In the genomic region with DNA sequence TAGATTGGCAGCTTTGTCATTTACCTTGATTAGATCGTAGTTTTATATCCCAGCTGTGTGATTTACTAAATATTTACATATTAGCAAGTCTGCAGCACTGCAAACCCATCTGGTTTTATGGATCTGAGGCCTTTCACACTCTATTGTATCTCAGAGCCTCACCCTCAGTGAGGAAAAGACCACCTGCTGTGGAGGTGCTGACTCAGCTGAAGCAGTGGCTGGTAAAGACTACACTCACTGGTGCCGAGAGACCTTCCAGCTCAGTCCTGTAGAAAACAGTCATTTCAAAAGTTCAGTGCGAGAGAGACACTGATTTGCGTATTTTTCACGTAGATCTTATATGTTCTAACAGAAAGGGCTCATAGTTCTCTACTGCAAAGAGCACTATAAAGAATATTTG, we compare ENCODE assay signal across 18 cellular contexts.
"Had no signal": no experiment of that assay in that cellular context is flagged by ENCODE, and none has a peak within 500 bp of the region (broad histone marks: within the 10 kb centered on the region; RNA-seq: fewer than 3 reads in every experiment).

No MANE protein-coding gene starts in this region.

- DNase-seq: activated CD4-positive, alpha-beta memory T cell treated with anti-CD3 and anti-CD28 coated beads, Interleukin-2, amount 10 ng/mL, durations not matched to agents 7 days and 5 days; activated CD8-positive, alpha-beta memory T cell treated with anti-CD3 and anti-CD28 coated beads, Interleukin-2, amount 50 U/mL, for 4 hours; activated naive CD4-positive, alpha-beta T cell treated with Interleukin-2 at 50 U/mL for 16 hours; activated naive CD8-positive, alpha-beta T cell treated with anti-CD3 and anti-CD28 coated beads, Interleukin-2, amount 50 U/mL, for 24 hours; caudate nucleus; cortex of kidney; effector memory CD4-positive, alpha-beta T cell; ovary; stimulated activated CD4-positive, alpha-beta T cell treated with anti-CD3 and anti-CD28 coated beads, Interleukin-4, amount 100 ng/mL, for 1 hour; stimulated activated CD8-positive, alpha-beta memory T cell treated with anti-CD3 and anti-CD28 coated beads, Interleukin-4, amount 100 ng/mL, for 48 hours; testis; upper lobe of right lung had no signal

- H3K36me3 ChIP-seq: ovary, upper lobe of right lung had no signal

- H3K4me3 ChIP-seq: gastroesophageal sphincter, ovary, testis, upper lobe of right lung had no signal

- H3K27ac Mint-ChIP-seq: activated CD4-positive, alpha-beta memory T cell treated with anti-CD3 and anti-CD28 coated beads, Interleukin-2, amount 10 ng/mL, durations not matched to agents 7 days and 5 days; activated naive CD8-positive, alpha-beta T cell treated with anti-CD3 and anti-CD28 coated beads, Interleukin-2, amount 50 U/mL, for 24 hours; activated T-helper 1 cell treated with anti-CD3 and anti-CD28 coated beads, Interleukin-12 subunit alpha, Interleukin-12 subunit beta, Interleukin-2, Interleukin-4 antibody, amounts not matched to agents 30 ng/mL and 10 ng/mL and 1 ng/mL, durations not matched to agents 14 hours and 24 hours and 36 hours; stimulated activated naive CD8-positive, alpha-beta T cell treated with anti-CD3 and anti-CD28 coated beads, Interleukin-15, Interleukin-2, amounts not matched to agents 100 ng/mL and 50 ng/mL, for 24 hours; T-helper 2 cell treated with Interferon-gamma antibody and Interleukin-4, amounts not matched to agents 5 μg/mL and 100 μg/mL, for 36 hours had no signal

- H3K4me3 Mint-ChIP-seq: activated CD4-positive, alpha-beta memory T cell treated with anti-CD3 and anti-CD28 coated beads, Interleukin-2, amount 10 ng/mL, durations not matched to agents 7 days and 5 days; activated naive CD8-positive, alpha-beta T cell treated with anti-CD3 and anti-CD28 coated beads, Interleukin-2, amount 50 U/mL, for 24 hours; activated T-helper 1 cell treated with anti-CD3 and anti-CD28 coated beads, Interleukin-12 subunit alpha, Interleukin-12 subunit beta, Interleukin-2, Interleukin-4 antibody, amounts not matched to agents 30 ng/mL and 10 ng/mL and 1 ng/mL, durations not matched to agents 14 hours and 24 hours and 36 hours; neural crest cell; stimulated activated naive CD8-positive, alpha-beta T cell treated with anti-CD3 and anti-CD28 coated beads, Interleukin-15, Interleukin-2, amounts not matched to agents 100 ng/mL and 50 ng/mL, for 24 hours; T-helper 2 cell treated with Interferon-gamma antibody and Interleukin-4, amounts not matched to agents 5 μg/mL and 100 μg/mL, for 36 hours had no signal

- H3K4me1 Mint-ChIP-seq: activated CD4-positive, alpha-beta memory T cell treated with anti-CD3 and anti-CD28 coated beads, Interleukin-2, amount 10 ng/mL, durations not matched to agents 7 days and 5 days; activated naive CD8-positive, alpha-beta T cell treated with anti-CD3 and anti-CD28 coated beads, Interleukin-2, amount 50 U/mL, for 24 hours; neural crest cell had no signal

- ATAC-seq: activated naive CD8-positive, alpha-beta T cell treated with anti-CD3 and anti-CD28 coated beads, Interleukin-2, amount 50 U/mL, for 24 hours; gastroesophageal sphincter; upper lobe of right lung had no signal

- H3K9me3 ChIP-seq: gastroesophageal sphincter, ovary, testis, upper lobe of right lung had no signal

- H3K9me3 Mint-ChIP-seq: activated CD4-positive, alpha-beta memory T cell treated with anti-CD3 and anti-CD28 coated beads, Interleukin-2, amount 10 ng/mL, durations not matched to agents 7 days and 5 days; activated T-helper 1 cell treated with anti-CD3 and anti-CD28 coated beads, Interleukin-12 subunit alpha, Interleukin-12 subunit beta, Interleukin-2, Interleukin-4 antibody, amounts not matched to agents 30 ng/mL and 10 ng/mL and 1 ng/mL, durations not matched to agents 14 hours and 24 hours and 36 hours; T-helper 2 cell treated with Interferon-gamma antibody and Interleukin-4, amounts not matched to agents 5 μg/mL and 100 μg/mL, for 36 hours had no signal

- H3K27ac ChIP-seq: epithelial cell of prostate, gastroesophageal sphincter, ovary, upper lobe of right lung had no signal

- H3K4me1 ChIP-seq: gastroesophageal sphincter, testis, upper lobe of right lung had no signal

- H3K27me3 ChIP-seq: gastroesophageal sphincter, ovary, testis, upper lobe of right lung had no signal
